In the genomic region with DNA sequence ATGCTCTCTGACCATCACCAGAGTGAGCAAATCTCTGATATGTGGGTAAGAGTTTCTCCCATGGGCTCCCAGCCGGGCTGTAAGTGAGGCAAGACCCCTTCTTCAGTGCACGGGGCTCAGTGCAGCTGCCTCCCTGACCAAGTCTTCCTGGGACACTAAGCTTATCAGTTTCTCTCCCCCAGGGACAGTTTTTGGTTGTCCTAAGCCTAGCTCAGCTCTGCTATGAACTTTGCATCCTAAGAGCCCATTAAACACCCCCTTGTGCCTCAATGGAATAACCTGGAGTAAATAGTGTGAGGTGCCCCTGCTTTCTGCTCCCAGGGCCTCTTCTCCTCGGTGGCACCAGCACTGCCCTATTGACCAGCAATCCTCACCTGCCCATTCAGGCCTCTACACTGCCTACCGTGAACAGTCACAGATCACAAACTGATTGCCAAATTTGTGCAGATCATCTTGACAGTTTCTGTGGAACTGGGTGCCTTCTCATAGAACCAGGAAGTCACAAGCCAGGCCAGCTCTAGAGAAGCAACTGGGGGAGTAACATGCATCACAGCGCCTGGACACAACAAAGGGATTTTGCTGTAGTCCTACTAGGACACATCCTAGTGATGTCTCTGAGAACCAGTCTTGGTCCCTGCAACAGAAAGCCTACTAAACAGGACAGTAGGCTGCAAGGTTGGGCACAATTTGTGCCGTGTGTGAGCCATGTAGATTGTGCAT, we compare ENCODE assay signal across 22 cellular contexts. TPM values are rescaled to one million over a fixed set of nuclear protein-coding genes. Genes with fewer than 3 reads are reported as not detected.
"Had no signal": no experiment of that assay in that cellular context is flagged by ENCODE, and none has a peak within 500 bp of the region (broad histone marks: within the 10 kb centered on the region; RNA-seq: fewer than 3 reads in every experiment).

No MANE protein-coding gene starts in this region.

- H3K27me3 ChIP-seq: upper lobe of left lung had no signal

- H3K4me1 ChIP-seq: upper lobe of left lung had no signal

- H3K27me3 Mint-ChIP-seq: effector memory CD8-positive, alpha-beta T cell; natural killer cell treated with Interleukin-12 subunit alpha and Interleukin-12 subunit beta and Interleukin-15 and Interleukin-18, amount 100 ng/mL, for 72 hours; T-cell had no signal

- H3K27ac Mint-ChIP-seq: activated naive CD8-positive, alpha-beta T cell treated with anti-CD3 and anti-CD28 coated beads, Interleukin-2, amount 10 ng/mL, durations not matched to agents 7 days and 5 days; dendritic cell treated with granulocyte-macrophage colony-stimulating factor and Interleukin-4, amounts not matched to agents 40 ng/mL and 50 ng/mL, for 4 days; natural killer cell treated with Interleukin-12 subunit alpha and Interleukin-12 subunit beta and Interleukin-15 and Interleukin-18, amount 100 ng/mL, for 72 hours had no signal

- ATAC-seq: effector memory CD8-positive, alpha-beta T cell; natural killer cell treated with Interleukin-12 subunit alpha and Interleukin-12 subunit beta and Interleukin-15 and Interleukin-18, amount 100 ng/mL, for 72 hours; stimulated activated naive CD8-positive, alpha-beta T cell treated with anti-CD3 and anti-CD28 coated beads, Interleukin-15, Interleukin-2, amounts not matched to agents 100 U/mL and 50 U/mL, for 24 hours; T-cell had no signal

- H3K4me3 Mint-ChIP-seq: activated naive CD8-positive, alpha-beta T cell treated with anti-CD3 and anti-CD28 coated beads, Interleukin-2, amount 10 ng/mL, durations not matched to agents 7 days and 5 days; dendritic cell treated with granulocyte-macrophage colony-stimulating factor and Interleukin-4, amounts not matched to agents 40 ng/mL and 50 ng/mL, for 4 days; effector memory CD8-positive, alpha-beta T cell; natural killer cell treated with Interleukin-12 subunit alpha and Interleukin-12 subunit beta and Interleukin-15 and Interleukin-18, amount 100 ng/mL, for 72 hours; T-cell had no signal

- H3K36me3 Mint-ChIP-seq: activated naive CD8-positive, alpha-beta T cell treated with anti-CD3 and anti-CD28 coated beads, Interleukin-2, amount 10 ng/mL, durations not matched to agents 7 days and 5 days; natural killer cell treated with Interleukin-12 subunit alpha and Interleukin-12 subunit beta and Interleukin-15 and Interleukin-18, amount 100 ng/mL, for 72 hours; T-cell had no signal

- H3K27ac ChIP-seq: epithelial cell of prostate, suprapubic skin, upper lobe of left lung had no signal

- H3K36me3 ChIP-seq: suprapubic skin, upper lobe of left lung had no signal

- H3K4me3 ChIP-seq: suprapubic skin, upper lobe of left lung had no signal

- DNase-seq: activated CD4-positive, alpha-beta T cell treated with anti-CD3 and anti-CD28 coated beads, Interleukin-2, amount 50 U/mL, for 48 hours; activated naive CD4-positive, alpha-beta T cell; activated naive CD8-positive, alpha-beta T cell treated with anti-CD3 and anti-CD28 coated beads, Interleukin-2, amount 10 ng/mL, durations not matched to agents 7 days and 5 days; aorta; effector memory CD8-positive, alpha-beta T cell; head of caudate nucleus; posterior cingulate gyrus; stimulated activated CD4-positive, alpha-beta T cell treated with anti-CD3 and anti-CD28 coated beads, Interleukin-15, amount 100 ng/mL, for 24 hours; stimulated activated CD4-positive, alpha-beta T cell treated with anti-CD3 and anti-CD28 coated beads, Interleukin-4, amount 100 ng/mL, for 1 hour; stimulated activated naive CD8-positive, alpha-beta T cell treated with anti-CD3 and anti-CD28 coated beads, Interleukin-15, Interleukin-2, amounts not matched to agents 100 U/mL and 50 U/mL, for 24 hours; T-cell; T-helper 9 cell; upper lobe of left lung had no signal

- H3K9me3 Mint-ChIP-seq: activated naive CD8-positive, alpha-beta T cell treated with anti-CD3 and anti-CD28 coated beads, Interleukin-2, amount 10 ng/mL, durations not matched to agents 7 days and 5 days; dendritic cell treated with granulocyte-macrophage colony-stimulating factor and Interleukin-4, amounts not matched to agents 40 ng/mL and 50 ng/mL, for 4 days; natural killer cell treated with Interleukin-12 subunit alpha and Interleukin-12 subunit beta and Interleukin-15 and Interleukin-18, amount 100 ng/mL, for 72 hours; T-cell had no signal

- H3K9me3 ChIP-seq: suprapubic skin, upper lobe of left lung had no signal

RNA-seq across cellular contexts. Expression of gene IGLL5, which starts 19.5 kb away (rescaled TPM):
- total RNA-seq: activated naive CD8-positive, alpha-beta T cell treated with anti-CD3 and anti-CD28 coated beads, Interleukin-2, amount 10 ng/mL, durations not matched to agents 7 days and 5 days; cerebellum; frontal cortex; lower leg skin; mesenteric fat pad; skeletal muscle tissue; suprapubic skin had no signal
